ENCODE assay signal across 1 cellular context in the genomic region with DNA sequence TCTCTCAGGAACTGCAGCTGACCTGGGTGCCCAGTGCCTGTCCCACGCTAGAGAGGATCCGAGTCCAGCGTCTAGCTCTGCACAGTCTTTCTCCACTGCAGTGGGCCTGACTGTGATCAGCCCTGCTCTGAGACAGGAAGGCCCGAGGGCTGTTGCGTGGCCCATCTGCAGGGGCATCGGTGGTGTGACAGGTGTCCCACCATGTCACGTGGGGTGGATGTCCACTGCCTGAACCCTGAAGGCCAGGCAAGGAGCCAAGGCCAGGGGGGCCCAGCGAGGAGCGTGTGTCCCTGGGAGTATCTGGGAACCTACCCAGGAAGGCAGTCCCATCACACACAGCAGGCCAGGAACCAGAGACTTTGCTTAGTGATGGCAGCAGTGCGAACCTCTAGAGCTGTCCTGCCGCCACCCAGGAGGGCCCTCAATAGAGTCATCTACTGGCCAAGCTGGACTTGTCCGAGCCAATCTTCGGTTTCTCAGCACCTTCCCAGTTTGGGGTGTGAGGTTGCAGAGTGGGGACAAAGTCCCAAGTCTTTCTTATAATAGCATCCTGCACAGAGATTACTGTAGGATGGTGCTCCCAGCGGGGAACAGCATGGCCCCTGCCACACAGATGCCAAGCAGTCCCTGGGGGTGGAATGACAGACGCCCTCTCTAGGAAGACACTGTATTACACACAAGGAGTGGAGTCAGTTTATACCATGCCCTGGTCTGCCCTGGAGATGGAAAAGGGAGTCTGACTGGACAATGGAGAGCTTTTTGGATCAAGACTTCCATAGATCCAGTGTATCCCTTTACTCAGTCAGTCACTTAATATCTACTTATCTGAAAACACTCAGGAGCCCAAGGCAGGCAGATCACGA.
A peak's percentile ranks its signal among the peaks of the same experiment; 100 is the strongest.
TF ChIP-seq lines count a peak whose summit lies in the region.

No MANE protein-coding gene starts in this region.

TF ChIP-seq in HepG2, 621 proteins besides CTCF, POLR2A, EP300 and RAD21 (continues in another document):
- TF ChIP-seq HES4 (CRISPR knock-in tag; IDR thresholded peaks at IDR 0.05; ENCODE audit: borderline replicate concordance) (no peak), ZNF841 (CRISPR knock-in tag; IDR thresholded peaks at IDR 0.05; ENCODE audit: borderline replicate concordance) (no peak), MED8 (CRISPR knock-in tag; IDR thresholded peaks at IDR 0.05; ENCODE audit: insufficient replicate concordance) (no peak), NRL (CRISPR knock-in tag; IDR thresholded peaks at IDR 0.05; ENCODE audit: borderline replicate concordance) (peak; percentile 40; the same call in 1 of the 2 replicates), NFE2L2 (IDR thresholded peaks at IDR 0.05; ENCODE audit: low read length) (no peak), CBX5 (CRISPR knock-in tag; IDR thresholded peaks at IDR 0.05; ENCODE audit: borderline replicate concordance) (peak; percentile 19; the same call in 1 of the 2 replicates), ZNF839 (CRISPR knock-in tag; IDR thresholded peaks at IDR 0.05; ENCODE audit: borderline replicate concordance) (0 out of 2 replicates have a peak, but pooled peaks have one; percentile 25), FOSL1 (CRISPR knock-in tag; IDR thresholded peaks at IDR 0.05; ENCODE audit: borderline replicate concordance) (no peak), MED1 (CRISPR knock-in tag; IDR thresholded peaks at IDR 0.05) (peak; percentile 8; the same call in 1 of the 2 replicates), ZNF766 (CRISPR knock-in tag; IDR thresholded peaks at IDR 0.05; ENCODE audit: borderline replicate concordance) (no peak), ZNF263 (CRISPR knock-in tag; IDR thresholded peaks at IDR 0.05) (peak; percentile 88), SRY (CRISPR knock-in tag; IDR thresholded peaks at IDR 0.05) (no peak), ZNF883 (CRISPR knock-in tag; IDR thresholded peaks at IDR 0.05; ENCODE audit: not compliant biosample characterization) (peak; percentile 53), FOXJ3 (CRISPR knock-in tag; IDR thresholded peaks at IDR 0.05; ENCODE audit: borderline replicate concordance) (no peak), AGO1 (IDR thresholded peaks at IDR 0.05; ENCODE audit: low read depth, low read length, poor library complexity, severe bottlenecking) (peak; percentile 29), ZNF773 (CRISPR knock-in tag; IDR thresholded peaks at IDR 0.05; ENCODE audit: borderline replicate concordance) (no peak), NFE2L1 (CRISPR knock-in tag; IDR thresholded peaks at IDR 0.05; ENCODE audit: borderline replicate concordance) (no peak), HNF4G (IDR thresholded peaks at IDR 0.05; ENCODE audit: borderline replicate concordance, low read depth, low read length) (no peak), HNF4G (CRISPR knock-in tag; IDR thresholded peaks at IDR 0.05; ENCODE audit: borderline replicate concordance, low read depth) (no peak), IKZF1 (IDR thresholded peaks at IDR 0.05) (no peak), ZNF776 (CRISPR knock-in tag; IDR thresholded peaks at IDR 0.05) (no peak), ZNF333 (CRISPR knock-in tag; IDR thresholded peaks at IDR 0.05; ENCODE audit: borderline replicate concordance) (0 out of 2 replicates have a peak, but pooled peaks have one; percentile 15), SRF (IDR thresholded peaks at IDR 0.05; ENCODE audit: low read depth, low read length) (no peak), ZNF451 (CRISPR knock-in tag; IDR thresholded peaks at IDR 0.05) (no peak), NFKB2 (CRISPR knock-in tag; IDR thresholded peaks at IDR 0.05; ENCODE audit: borderline replicate concordance) (peak; percentile 59; the same call in 1 of the 2 replicates), TP53 (CRISPR knock-in tag; conservative IDR thresholded peaks at IDR 0.05) (no peak), HOXD1 (CRISPR knock-in tag; IDR thresholded peaks at IDR 0.05) (no peak), ZSCAN31 (CRISPR knock-in tag; IDR thresholded peaks at IDR 0.05; ENCODE audit: low read depth) (no peak), GABPB1 (CRISPR knock-in tag; IDR thresholded peaks at IDR 0.05) (peak; percentile 28; the same call in 1 of the 2 replicates), SNAI1 (CRISPR knock-in tag; IDR thresholded peaks at IDR 0.05; ENCODE audit: borderline replicate concordance) (no peak), SPEN (CRISPR knock-in tag; IDR thresholded peaks at IDR 0.05; ENCODE audit: low read depth) (0 out of 2 replicates have a peak, but pooled peaks have one; percentile 27), SMAD1 (CRISPR knock-in tag; IDR thresholded peaks at IDR 0.05; ENCODE audit: borderline replicate concordance, low read depth) (0 out of 2 replicates have a peak, but pooled peaks have one; percentile 25), REPIN1 (CRISPR knock-in tag; IDR thresholded peaks at IDR 0.05; ENCODE audit: borderline replicate concordance, low read depth) (no peak), ZBTB21 (CRISPR knock-in tag; IDR thresholded peaks at IDR 0.05) (no peak), AGO2 (optimal IDR thresholded peaks at IDR 0.05; ENCODE audit: low read depth, low read length) (peak; percentile 64), MTA1 (CRISPR knock-in tag; IDR thresholded peaks at IDR 0.05; ENCODE audit: borderline replicate concordance) (peak; percentile 34; the same call in 1 of the 2 replicates), NFYB (CRISPR knock-in tag; IDR thresholded peaks at IDR 0.05) (no peak), DPF2 (CRISPR knock-in tag; IDR thresholded peaks at IDR 0.05; ENCODE audit: borderline replicate concordance, low read depth) (no peak), ZNF768 (CRISPR knock-in tag; IDR thresholded peaks at IDR 0.05) (peak; percentile 79; the same call in 1 of the 2 replicates), ZBTB1 (CRISPR knock-in tag; IDR thresholded peaks at IDR 0.05; ENCODE audit: borderline replicate concordance) (no peak), ZNF329 (CRISPR knock-in tag; IDR thresholded peaks at IDR 0.05; ENCODE audit: low read depth) (no peak), ZNF350 (CRISPR knock-in tag; IDR thresholded peaks at IDR 0.05; ENCODE audit: borderline replicate concordance, low read depth) (0 out of 2 replicates have a peak, but pooled peaks have one; percentile 46), ZFX (CRISPR knock-in tag; IDR thresholded peaks at IDR 0.05; ENCODE audit: low read depth) (peak; percentile 67), CEBPG (CRISPR knock-in tag; IDR thresholded peaks at IDR 0.05) (no peak), ZNF274 (CRISPR knock-in tag; IDR thresholded peaks at IDR 0.05) (0 out of 2 replicates have a peak, but pooled peaks have one; percentile 19), ZNF713 (CRISPR knock-in tag; IDR thresholded peaks at IDR 0.05) (0 out of 2 replicates have a peak, but pooled peaks have one; percentile 55), TRIM24 (CRISPR knock-in tag; IDR thresholded peaks at IDR 0.05) (no peak)
- TF ChIP-seq, protein P1, sequence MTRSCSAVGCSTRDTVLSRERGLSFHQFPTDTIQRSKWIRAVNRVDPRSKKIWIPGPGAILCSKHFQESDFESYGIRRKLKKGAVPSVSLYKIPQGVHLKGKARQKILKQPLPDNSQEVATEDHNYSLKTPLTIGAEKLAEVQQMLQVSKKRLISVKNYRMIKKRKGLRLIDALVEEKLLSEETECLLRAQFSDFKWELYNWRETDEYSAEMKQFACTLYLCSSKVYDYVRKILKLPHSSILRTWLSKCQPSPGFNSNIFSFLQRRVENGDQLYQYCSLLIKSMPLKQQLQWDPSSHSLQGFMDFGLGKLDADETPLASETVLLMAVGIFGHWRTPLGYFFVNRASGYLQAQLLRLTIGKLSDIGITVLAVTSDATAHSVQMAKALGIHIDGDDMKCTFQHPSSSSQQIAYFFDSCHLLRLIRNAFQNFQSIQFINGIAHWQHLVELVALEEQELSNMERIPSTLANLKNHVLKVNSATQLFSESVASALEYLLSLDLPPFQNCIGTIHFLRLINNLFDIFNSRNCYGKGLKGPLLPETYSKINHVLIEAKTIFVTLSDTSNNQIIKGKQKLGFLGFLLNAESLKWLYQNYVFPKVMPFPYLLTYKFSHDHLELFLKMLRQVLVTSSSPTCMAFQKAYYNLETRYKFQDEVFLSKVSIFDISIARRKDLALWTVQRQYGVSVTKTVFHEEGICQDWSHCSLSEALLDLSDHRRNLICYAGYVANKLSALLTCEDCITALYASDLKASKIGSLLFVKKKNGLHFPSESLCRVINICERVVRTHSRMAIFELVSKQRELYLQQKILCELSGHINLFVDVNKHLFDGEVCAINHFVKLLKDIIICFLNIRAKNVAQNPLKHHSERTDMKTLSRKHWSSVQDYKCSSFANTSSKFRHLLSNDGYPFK (CRISPR knock-in tag; IDR thresholded peaks at IDR 0.05; ENCODE audit: borderline replicate concordance), result 0 out of 2 replicates have a peak, but pooled peaks have one; percentile 35
- TF ChIP-seq, protein P2, sequence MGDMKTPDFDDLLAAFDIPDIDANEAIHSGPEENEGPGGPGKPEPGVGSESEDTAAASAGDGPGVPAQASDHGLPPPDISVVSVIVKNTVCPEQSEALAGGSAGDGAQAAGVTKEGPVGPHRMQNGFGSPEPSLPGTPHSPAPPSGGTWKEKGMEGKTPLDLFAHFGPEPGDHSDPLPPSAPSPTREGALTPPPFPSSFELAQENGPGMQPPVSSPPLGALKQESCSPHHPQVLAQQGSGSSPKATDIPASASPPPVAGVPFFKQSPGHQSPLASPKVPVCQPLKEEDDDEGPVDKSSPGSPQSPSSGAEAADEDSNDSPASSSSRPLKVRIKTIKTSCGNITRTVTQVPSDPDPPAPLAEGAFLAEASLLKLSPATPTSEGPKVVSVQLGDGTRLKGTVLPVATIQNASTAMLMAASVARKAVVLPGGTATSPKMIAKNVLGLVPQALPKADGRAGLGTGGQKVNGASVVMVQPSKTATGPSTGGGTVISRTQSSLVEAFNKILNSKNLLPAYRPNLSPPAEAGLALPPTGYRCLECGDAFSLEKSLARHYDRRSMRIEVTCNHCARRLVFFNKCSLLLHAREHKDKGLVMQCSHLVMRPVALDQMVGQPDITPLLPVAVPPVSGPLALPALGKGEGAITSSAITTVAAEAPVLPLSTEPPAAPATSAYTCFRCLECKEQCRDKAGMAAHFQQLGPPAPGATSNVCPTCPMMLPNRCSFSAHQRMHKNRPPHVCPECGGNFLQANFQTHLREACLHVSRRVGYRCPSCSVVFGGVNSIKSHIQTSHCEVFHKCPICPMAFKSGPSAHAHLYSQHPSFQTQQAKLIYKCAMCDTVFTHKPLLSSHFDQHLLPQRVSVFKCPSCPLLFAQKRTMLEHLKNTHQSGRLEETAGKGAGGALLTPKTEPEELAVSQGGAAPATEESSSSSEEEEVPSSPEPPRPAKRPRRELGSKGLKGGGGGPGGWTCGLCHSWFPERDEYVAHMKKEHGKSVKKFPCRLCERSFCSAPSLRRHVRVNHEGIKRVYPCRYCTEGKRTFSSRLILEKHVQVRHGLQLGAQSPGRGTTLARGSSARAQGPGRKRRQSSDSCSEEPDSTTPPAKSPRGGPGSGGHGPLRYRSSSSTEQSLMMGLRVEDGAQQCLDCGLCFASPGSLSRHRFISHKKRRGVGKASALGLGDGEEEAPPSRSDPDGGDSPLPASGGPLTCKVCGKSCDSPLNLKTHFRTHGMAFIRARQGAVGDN (CRISPR knock-in tag; IDR thresholded peaks at IDR 0.05), result peak; percentile 94
- TF ChIP-seq, protein P3, sequence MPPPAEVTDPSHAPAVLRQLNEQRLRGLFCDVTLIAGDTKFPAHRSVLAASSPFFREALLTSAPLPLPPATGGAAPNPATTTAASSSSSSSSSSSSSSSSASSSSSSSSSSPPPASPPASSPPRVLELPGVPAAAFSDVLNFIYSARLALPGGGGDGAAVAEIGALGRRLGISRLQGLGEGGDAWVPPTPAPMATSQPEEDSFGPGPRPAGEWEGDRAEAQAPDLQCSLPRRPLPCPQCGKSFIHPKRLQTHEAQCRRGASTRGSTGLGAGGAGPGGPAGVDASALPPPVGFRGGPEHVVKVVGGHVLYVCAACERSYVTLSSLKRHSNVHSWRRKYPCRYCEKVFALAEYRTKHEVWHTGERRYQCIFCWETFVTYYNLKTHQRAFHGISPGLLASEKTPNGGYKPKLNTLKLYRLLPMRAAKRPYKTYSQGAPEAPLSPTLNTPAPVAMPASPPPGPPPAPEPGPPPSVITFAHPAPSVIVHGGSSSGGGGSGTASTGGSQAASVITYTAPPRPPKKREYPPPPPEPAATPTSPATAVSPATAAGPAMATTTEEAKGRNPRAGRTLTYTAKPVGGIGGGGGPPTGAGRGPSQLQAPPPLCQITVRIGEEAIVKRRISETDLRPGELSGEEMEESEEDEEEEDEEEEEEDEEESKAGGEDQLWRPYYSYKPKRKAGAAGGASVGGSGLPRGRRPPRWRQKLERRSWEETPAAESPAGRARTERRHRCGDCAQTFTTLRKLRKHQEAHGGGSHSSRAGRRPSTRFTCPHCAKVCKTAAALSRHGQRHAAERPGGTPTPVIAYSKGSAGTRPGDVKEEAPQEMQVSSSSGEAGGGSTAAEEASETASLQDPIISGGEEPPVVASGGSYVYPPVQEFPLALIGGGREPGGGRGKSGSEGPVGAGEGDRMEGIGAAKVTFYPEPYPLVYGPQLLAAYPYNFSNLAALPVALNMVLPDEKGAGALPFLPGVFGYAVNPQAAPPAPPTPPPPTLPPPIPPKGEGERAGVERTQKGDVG (CRISPR knock-in tag; IDR thresholded peaks at IDR 0.05; ENCODE audit: borderline replicate concordance), result peak; percentile 83; the same call in 1 of the 2 replicates
- TF ChIP-seq, protein P4, sequence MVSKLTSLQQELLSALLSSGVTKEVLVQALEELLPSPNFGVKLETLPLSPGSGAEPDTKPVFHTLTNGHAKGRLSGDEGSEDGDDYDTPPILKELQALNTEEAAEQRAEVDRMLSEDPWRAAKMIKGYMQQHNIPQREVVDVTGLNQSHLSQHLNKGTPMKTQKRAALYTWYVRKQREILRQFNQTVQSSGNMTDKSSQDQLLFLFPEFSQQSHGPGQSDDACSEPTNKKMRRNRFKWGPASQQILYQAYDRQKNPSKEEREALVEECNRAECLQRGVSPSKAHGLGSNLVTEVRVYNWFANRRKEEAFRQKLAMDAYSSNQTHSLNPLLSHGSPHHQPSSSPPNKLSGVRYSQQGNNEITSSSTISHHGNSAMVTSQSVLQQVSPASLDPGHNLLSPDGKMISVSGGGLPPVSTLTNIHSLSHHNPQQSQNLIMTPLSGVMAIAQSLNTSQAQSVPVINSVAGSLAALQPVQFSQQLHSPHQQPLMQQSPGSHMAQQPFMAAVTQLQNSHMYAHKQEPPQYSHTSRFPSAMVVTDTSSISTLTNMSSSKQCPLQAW (CRISPR knock-in tag; IDR thresholded peaks at IDR 0.05), result no peak
- TF ChIP-seq, protein P5, sequence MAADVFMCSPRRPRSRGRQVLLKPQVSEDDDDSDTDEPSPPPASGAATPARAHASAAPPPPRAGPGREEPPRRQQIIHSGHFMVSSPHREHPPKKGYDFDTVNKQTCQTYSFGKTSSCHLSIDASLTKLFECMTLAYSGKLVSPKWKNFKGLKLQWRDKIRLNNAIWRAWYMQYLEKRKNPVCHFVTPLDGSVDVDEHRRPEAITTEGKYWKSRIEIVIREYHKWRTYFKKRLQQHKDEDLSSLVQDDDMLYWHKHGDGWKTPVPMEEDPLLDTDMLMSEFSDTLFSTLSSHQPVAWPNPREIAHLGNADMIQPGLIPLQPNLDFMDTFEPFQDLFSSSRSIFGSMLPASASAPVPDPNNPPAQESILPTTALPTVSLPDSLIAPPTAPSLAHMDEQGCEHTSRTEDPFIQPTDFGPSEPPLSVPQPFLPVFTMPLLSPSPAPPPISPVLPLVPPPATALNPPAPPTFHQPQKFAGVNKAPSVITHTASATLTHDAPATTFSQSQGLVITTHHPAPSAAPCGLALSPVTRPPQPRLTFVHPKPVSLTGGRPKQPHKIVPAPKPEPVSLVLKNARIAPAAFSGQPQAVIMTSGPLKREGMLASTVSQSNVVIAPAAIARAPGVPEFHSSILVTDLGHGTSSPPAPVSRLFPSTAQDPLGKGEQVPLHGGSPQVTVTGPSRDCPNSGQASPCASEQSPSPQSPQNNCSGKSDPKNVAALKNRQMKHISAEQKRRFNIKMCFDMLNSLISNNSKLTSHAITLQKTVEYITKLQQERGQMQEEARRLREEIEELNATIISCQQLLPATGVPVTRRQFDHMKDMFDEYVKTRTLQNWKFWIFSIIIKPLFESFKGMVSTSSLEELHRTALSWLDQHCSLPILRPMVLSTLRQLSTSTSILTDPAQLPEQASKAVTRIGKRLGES (CRISPR knock-in tag; IDR thresholded peaks at IDR 0.05; ENCODE audit: borderline replicate concordance), result no peak
